In genomic region chr20:41094656-41095055, GRCh38 we compare ENCODE assay signal across 8 cellular contexts. TPM values are rescaled to one million over a fixed set of nuclear protein-coding genes. Genes with fewer than 3 reads are reported as not detected.
DNase-seq lines count a peak whose midpoint lies in the region; ATAC-seq lines count a peak whose summit lies in the region.

No MANE protein-coding gene starts in this region.

- H3K4me3 Mint-ChIP-seq in activated T-helper 17 cell treated with anti-CD3 and anti-CD28 coated beads, Interleukin-2, amount 50 U/mL, for 72 hours: no peak overlapping the region
- no peak overlapping the region for H3K4me3 Mint-ChIP-seq in natural killer cell treated with Interleukin-12 subunit alpha and Interleukin-12 subunit beta and Interleukin-15 and Interleukin-18, amount 100 ng/mL, for 72 hours

- peaks cover 77% of the 10 kb centered on the region for H3K36me3 ChIP-seq in mesodermal cell (ENCODE audit: control insufficient read depth, insufficient read depth, low read length)

- ATAC-seq in activated T-helper 17 cell treated with anti-CD3 and anti-CD28 coated beads, Interleukin-2, amount 50 U/mL, for 72 hours (replicated peaks): peak; percentile 90
- no peak for ATAC-seq in natural killer cell treated with Interleukin-12 subunit alpha and Interleukin-12 subunit beta and Interleukin-15 and Interleukin-18, amount 100 ng/mL, for 72 hours

- peak; percentile 11 for DNase-seq in AG08395 (ENCODE audit: low spot score)
- DNase-seq in GOT3 (lab: John Stamatoyannopoulos, UW): peak; percentile 21
- no peak for DNase-seq in natural killer cell treated with Interleukin-12 subunit alpha and Interleukin-12 subunit beta and Interleukin-15 and Interleukin-18, amount 100 ng/mL, for 72 hours (ENCODE audit: low spot score)
- no peak for DNase-seq in mesenteric fat pad (ENCODE audit: low spot score)
- DNase-seq in HK-2 (ENCODE audit: unreplicated experiment): no peak
- DNase-seq in occipital lobe (lab: John Stamatoyannopoulos, UW): no peak

- no peaks in the 10 kb centered on the region for H3K27me3 Mint-ChIP-seq in activated T-helper 17 cell treated with anti-CD3 and anti-CD28 coated beads, Interleukin-2, amount 50 U/mL, for 72 hours
- no peaks in the 10 kb centered on the region for H3K27me3 Mint-ChIP-seq in natural killer cell treated with Interleukin-12 subunit alpha and Interleukin-12 subunit beta and Interleukin-15 and Interleukin-18, amount 100 ng/mL, for 72 hours

- H3K4me1 Mint-ChIP-seq in activated T-helper 17 cell treated with anti-CD3 and anti-CD28 coated beads, Interleukin-2, amount 50 U/mL, for 72 hours: peaks cover 9% of the 10 kb centered on the region
- H3K4me1 Mint-ChIP-seq in natural killer cell treated with Interleukin-12 subunit alpha and Interleukin-12 subunit beta and Interleukin-15 and Interleukin-18, amount 100 ng/mL, for 72 hours (ENCODE audit: low read depth in 2 of 2): no peaks in the 10 kb centered on the region

- H3K36me3 Mint-ChIP-seq in activated T-helper 17 cell treated with anti-CD3 and anti-CD28 coated beads, Interleukin-2, amount 50 U/mL, for 72 hours (ENCODE audit: low read depth): peaks cover 97% of the 10 kb centered on the region
- peaks cover 23% of the 10 kb centered on the region for H3K36me3 Mint-ChIP-seq in natural killer cell treated with Interleukin-12 subunit alpha and Interleukin-12 subunit beta and Interleukin-15 and Interleukin-18, amount 100 ng/mL, for 72 hours

- no peaks in the 10 kb centered on the region for H3K9me3 ChIP-seq in mesodermal cell (ENCODE audit: control insufficient read depth, low read length)

- H3K4me1 ChIP-seq in mesodermal cell (ENCODE audit: control insufficient read depth, insufficient read depth, low read length, poor library complexity, severe bottlenecking): no peaks in the 10 kb centered on the region

- peak overlapping the region; percentile 85 for H3K27ac Mint-ChIP-seq in activated T-helper 17 cell treated with anti-CD3 and anti-CD28 coated beads, Interleukin-2, amount 50 U/mL, for 72 hours
- H3K27ac Mint-ChIP-seq in natural killer cell treated with Interleukin-12 subunit alpha and Interleukin-12 subunit beta and Interleukin-15 and Interleukin-18, amount 100 ng/mL, for 72 hours: no peak overlapping the region

- H3K9me3 Mint-ChIP-seq in activated T-helper 17 cell treated with anti-CD3 and anti-CD28 coated beads, Interleukin-2, amount 50 U/mL, for 72 hours: no peaks in the 10 kb centered on the region
- H3K9me3 Mint-ChIP-seq in natural killer cell treated with Interleukin-12 subunit alpha and Interleukin-12 subunit beta and Interleukin-15 and Interleukin-18, amount 100 ng/mL, for 72 hours: no peaks in the 10 kb centered on the region

- no peak overlapping the region for H3K4me3 ChIP-seq in mesodermal cell (ENCODE audit: extremely low read depth, insufficient read depth, low read length, poor library complexity, severe bottlenecking)

- peak overlapping the region; percentile 24 for H3K27ac ChIP-seq in mesodermal cell (ENCODE audit: low read depth, low read length, severe bottlenecking)

RNA-seq across cellular contexts. Expression of gene PLCG1, which starts 42.7 kb away (rescaled TPM):
- total RNA-seq in activated T-helper 17 cell treated with anti-CD3 and anti-CD28 coated beads, Interleukin-2, amount 50 U/mL, for 72 hours: 100 to 1,000 TPM; 184 to 628 TPM
- 158 TPM for polyA plus RNA-seq in mesodermal cell (2013, experiment 1 of 2)
- 125 TPM for polyA plus RNA-seq in mesodermal cell (2013, experiment 2 of 2)
- 100 to 1,000 TPM in 1 of 2 donors, 10 to 100 TPM in 1; 54.6 to 114 TPM for total RNA-seq in natural killer cell treated with Interleukin-12 subunit alpha and Interleukin-12 subunit beta and Interleukin-15 and Interleukin-18, amount 100 ng/mL, for 72 hours
- total RNA-seq in mesenteric fat pad (76.1 TPM), occipital lobe (92.2 TPM)

Comparison
In these comparisons a context has a peak if more than half of its experiments do, and no peak if none do; other contexts are left out.
1. DNase-seq: peak in AG08395 (single experiment) and GOT3 (single experiment); none in natural killer cell treated with Interleukin-12 subunit alpha and Interleukin-12 subunit beta and Interleukin-15 and Interleukin-18, amount 100 ng/mL, for 72 hours (single experiment), mesenteric fat pad (single experiment), HK-2 (single experiment) and occipital lobe (single experiment).